ENCODE assay signal across 8 cellular contexts in genomic region chr19:41324231-41324702, GRCh38. TPM values are rescaled to one million over a fixed set of nuclear protein-coding genes. Genes with fewer than 3 reads are reported as not detected.
DNase-seq lines count a peak whose midpoint lies in the region; ATAC-seq and TF ChIP-seq lines count a peak whose summit lies in the region.

No MANE protein-coding gene starts in this region.

- H2AFZ ChIP-seq in HCT116 (ENCODE audit: low read depth, low read length, poor library complexity, severe bottlenecking) = no peak overlapping the region

- intact Hi-C loops in HCT116 (cut with micrococcal nuclease) (loop anchor here (5.0 kb wide), 1 partner anchor 248 kb away; no protein-coding TSS in a partner anchor), spleen (cut with DNase I; ENCODE audit: low total_unique reads) (loop anchor here (5.0 kb wide), 1 partner anchor 33 kb away; no protein-coding TSS in a partner anchor)

- ATAC-seq in HCT116 = no peak

- no peaks in the 10 kb centered on the region for H3K79me2 ChIP-seq in HCT116 (ENCODE audit: insufficient read depth, low read length)

- H3K9ac ChIP-seq in HCT116 (ENCODE audit: low read length) = no peak overlapping the region

- CTCF ChIA-PET in HCT116 (lab: Charles Lee) = no interaction called here

- no peaks in the 10 kb centered on the region for H3K9me3 ChIP-seq in HCT116 (ENCODE audit: control insufficient read depth in 1 of 2, insufficient read depth in 1 of 2, low read depth in 1 of 2, low read length in 2 of 2)
- no peaks in the 10 kb centered on the region for H3K9me3 ChIP-seq in spleen

- TF ChIP-seq CTCF in HCT116 (IDR thresholded peaks at IDR 0.05 in 2 of 3, conservative IDR thresholded peaks at IDR 0.05 in 1 of 3; ENCODE audit: borderline replicate concordance in 1 of 3, insufficient read depth in 1 of 3, low read depth in 2 of 3, low read length in 2 of 3) (no peak), VCaP (conservative IDR thresholded peaks at IDR 0.05) (no peak), spleen (IDR thresholded peaks at IDR 0.05 in 8 of 11, conservative IDR thresholded peaks at IDR 0.05 in 3 of 11) (no peak)

- H3K4me1 ChIP-seq in HCT116 (ENCODE audit: control insufficient read depth in 1 of 2, insufficient read depth in 2 of 2, low read length in 2 of 2) = peaks cover 8 to 39% of the 10 kb centered on the region in 2 experiments; a peak in 3 of 4 replicates
- peaks cover 65 to 100% (median 87%) of the 10 kb centered on the region in 6 donors for H3K4me1 ChIP-seq in spleen

- POLR2A ChIA-PET in HCT116 (lab: Charles Lee) = no interaction called here

- RAD21 ChIA-PET in HCT116 (lab: Charles Lee; ENCODE audit: low non-redundant PET in 1 of 2, low total read pairs in 2 of 2, uncharacterized antibody in 2 of 2, unreplicated experiment in 2 of 2) = no interaction called here

- no peak for DNase-seq in HCT116 (ENCODE audit: low read depth, low spot score)
- DNase-seq in hepatic stellate cell (ENCODE audit: low spot score) = peak; percentile 32
- DNase-seq in spleen = no peak
- DNase-seq in D341Med (ENCODE audit: low spot score) = no peak
- no peak for DNase-seq in HCEC 1CT
- DNase-seq in SK-N-DZ (ENCODE audit: low spot score) = no peak
- no peak for DNase-seq in NCI-H526 treated with DMSO at 0.1 percent for 48 hours (lab: John Stamatoyannopoulos, UW)

- no peaks in the 10 kb centered on the region for H3K9me2 ChIP-seq in HCT116 (ENCODE audit: insufficient read depth)

- no peak overlapping the region for H3K4me2 ChIP-seq in HCT116 (ENCODE audit: low read length)

- H4K20me1 ChIP-seq in HCT116 (ENCODE audit: insufficient read depth) = no peaks in the 10 kb centered on the region

- TSS peak; percentile 36 for BruUV-seq in HCT116 (replicated peaks; lab: Mats Ljungman, UMichigan)

- H3K36me3 ChIP-seq in HCT116 (ENCODE audit: control insufficient read depth in 1 of 2, insufficient read depth in 2 of 2, low read length in 2 of 2) (peaks cover 9 to 15% of the 10 kb centered on the region in 2 experiments; a peak in 2 of 4 replicates), spleen (peaks cover 0 to 63% (median 23%) of the 10 kb centered on the region in 6 donors)

- H3K27me3 ChIP-seq in HCT116 (ENCODE audit: insufficient read depth, low read length) = no peaks in the 10 kb centered on the region
- H3K27me3 ChIP-seq in spleen (replicated peaks in 1 of 7) = no peaks in the 10 kb centered on the region

- H3K4me3 ChIP-seq in HCT116 (replicated peaks in 1 of 2; ENCODE audit: low read depth in 1 of 2, low read length in 2 of 2) (no peak overlapping the region), spleen (peak overlapping the region in 1 of 8 donors; percentile 8)

- TF ChIP-seq POLR2A in HCT116 (IDR thresholded peaks at IDR 0.05; ENCODE audit: borderline replicate concordance, extremely low read depth, insufficient read depth, insufficient read length) = no peak
- TF ChIP-seq POLR2A in spleen (IDR thresholded peaks at IDR 0.05) = no peak

- no peak overlapping the region for H3K27ac ChIP-seq in HCT116 (ENCODE audit: low read depth, low read length)
- peak overlapping the region; percentile 86 for H3K27ac ChIP-seq in VCaP
- peak overlapping the region; percentile 53 to 94 (median 90) for H3K27ac ChIP-seq in spleen

- 52 to 72% (median 58%) methylated on average over 7 of the region's 7 CpGs for WGBS in spleen, 5 donors

- TF ChIP-seq RAD21 in HCT116 (IDR thresholded peaks at IDR 0.05; ENCODE audit: low read depth) = no peak

TF ChIP-seq in HCT116, 20 proteins besides CTCF, POLR2A, EP300 and RAD21 (continues in another document):
- no peak for TF ChIP-seq SRF (IDR thresholded peaks at IDR 0.05; ENCODE audit: low read depth)
- TF ChIP-seq EGR1 (IDR thresholded peaks at IDR 0.05; ENCODE audit: low read depth) = no peak
- no peak for TF ChIP-seq ZNF274 (IDR thresholded peaks at IDR 0.05; ENCODE audit: low read depth, low read length)
- no peak for TF ChIP-seq JUND (IDR thresholded peaks at IDR 0.05)
- TF ChIP-seq, protein P1, sequence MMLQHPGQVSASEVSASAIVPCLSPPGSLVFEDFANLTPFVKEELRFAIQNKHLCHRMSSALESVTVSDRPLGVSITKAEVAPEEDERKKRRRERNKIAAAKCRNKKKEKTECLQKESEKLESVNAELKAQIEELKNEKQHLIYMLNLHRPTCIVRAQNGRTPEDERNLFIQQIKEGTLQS (IDR thresholded peaks at IDR 0.05) = no peak
- no peak for TF ChIP-seq FOSL1 (IDR thresholded peaks at IDR 0.05; ENCODE audit: low read depth)
- TF ChIP-seq ZBTB33 (IDR thresholded peaks at IDR 0.05; ENCODE audit: extremely low read depth, insufficient replicate concordance, low read length) = no peak
- no peak for TF ChIP-seq ELF1 (IDR thresholded peaks at IDR 0.05; ENCODE audit: borderline replicate concordance, low read depth)
- TF ChIP-seq CEBPB (IDR thresholded peaks at IDR 0.05; ENCODE audit: low read depth) = no peak
- TF ChIP-seq SIN3A (IDR thresholded peaks at IDR 0.05; ENCODE audit: low read depth) = no peak
- TF ChIP-seq, protein P2, sequence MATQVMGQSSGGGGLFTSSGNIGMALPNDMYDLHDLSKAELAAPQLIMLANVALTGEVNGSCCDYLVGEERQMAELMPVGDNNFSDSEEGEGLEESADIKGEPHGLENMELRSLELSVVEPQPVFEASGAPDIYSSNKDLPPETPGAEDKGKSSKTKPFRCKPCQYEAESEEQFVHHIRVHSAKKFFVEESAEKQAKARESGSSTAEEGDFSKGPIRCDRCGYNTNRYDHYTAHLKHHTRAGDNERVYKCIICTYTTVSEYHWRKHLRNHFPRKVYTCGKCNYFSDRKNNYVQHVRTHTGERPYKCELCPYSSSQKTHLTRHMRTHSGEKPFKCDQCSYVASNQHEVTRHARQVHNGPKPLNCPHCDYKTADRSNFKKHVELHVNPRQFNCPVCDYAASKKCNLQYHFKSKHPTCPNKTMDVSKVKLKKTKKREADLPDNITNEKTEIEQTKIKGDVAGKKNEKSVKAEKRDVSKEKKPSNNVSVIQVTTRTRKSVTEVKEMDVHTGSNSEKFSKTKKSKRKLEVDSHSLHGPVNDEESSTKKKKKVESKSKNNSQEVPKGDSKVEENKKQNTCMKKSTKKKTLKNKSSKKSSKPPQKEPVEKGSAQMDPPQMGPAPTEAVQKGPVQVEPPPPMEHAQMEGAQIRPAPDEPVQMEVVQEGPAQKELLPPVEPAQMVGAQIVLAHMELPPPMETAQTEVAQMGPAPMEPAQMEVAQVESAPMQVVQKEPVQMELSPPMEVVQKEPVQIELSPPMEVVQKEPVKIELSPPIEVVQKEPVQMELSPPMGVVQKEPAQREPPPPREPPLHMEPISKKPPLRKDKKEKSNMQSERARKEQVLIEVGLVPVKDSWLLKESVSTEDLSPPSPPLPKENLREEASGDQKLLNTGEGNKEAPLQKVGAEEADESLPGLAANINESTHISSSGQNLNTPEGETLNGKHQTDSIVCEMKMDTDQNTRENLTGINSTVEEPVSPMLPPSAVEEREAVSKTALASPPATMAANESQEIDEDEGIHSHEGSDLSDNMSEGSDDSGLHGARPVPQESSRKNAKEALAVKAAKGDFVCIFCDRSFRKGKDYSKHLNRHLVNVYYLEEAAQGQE (IDR thresholded peaks at IDR 0.05; ENCODE audit: low read depth) = no peak
- TF ChIP-seq, protein P3, sequence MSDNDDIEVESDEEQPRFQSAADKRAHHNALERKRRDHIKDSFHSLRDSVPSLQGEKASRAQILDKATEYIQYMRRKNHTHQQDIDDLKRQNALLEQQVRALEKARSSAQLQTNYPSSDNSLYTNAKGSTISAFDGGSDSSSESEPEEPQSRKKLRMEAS (IDR thresholded peaks at IDR 0.05) = no peak
- no peak for TF ChIP-seq SP1 (IDR thresholded peaks at IDR 0.05; ENCODE audit: low read depth)
- no peak for TF ChIP-seq EZH2phosphoT487 (IDR thresholded peaks at IDR 0.05; ENCODE audit: borderline replicate concordance)
- TF ChIP-seq CBX3 (IDR thresholded peaks at IDR 0.05; ENCODE audit: low read depth) = no peak
- no peak for TF ChIP-seq EZH2 (IDR thresholded peaks at IDR 0.05)
- TF ChIP-seq ZFX (IDR thresholded peaks at IDR 0.05) = no peak

RNA-seq across cellular contexts. Expression of gene CCDC97, which starts 14.3 kb away (rescaled TPM):
- total RNA-seq in HCT116 (2021; ENCODE audit: unreplicated experiment) = 23.0 TPM
- 19.4 and 21.3 TPM in 2 replicates for polyA plus RNA-seq in HCT116 (2012)
- total RNA-seq in spleen = 10 to 100 TPM; 20.5 to 38.2 (median 29.7) TPM
- polyA plus RNA-seq in spleen = 10 to 100 TPM; 12.7 to 18.9 (median 14.5) TPM
- 7.1 and 8.5 TPM in 2 replicates for polyA plus RNA-seq in SK-N-DZ (2014; cell fraction: cytosol; rRNA removed)
- polyA plus RNA-seq in SK-N-DZ (2014; cell fraction: nucleus; rRNA removed) = 5.3 and 5.6 TPM in 2 replicates

RNA-seq across cellular contexts. Expression of gene TGFB1, which starts 29.5 kb away (rescaled TPM):
- total RNA-seq in HCT116 (2021; ENCODE audit: unreplicated experiment) (54.6 TPM), spleen (100 to 1,000 TPM in 6 of 7 donors, 10 to 100 TPM in 1; 79.3 to 147 (median 130) TPM)
- 45.7 and 49.9 TPM in 2 replicates for polyA plus RNA-seq in HCT116 (2012)
- 10 to 100 TPM; 23.0 to 56.0 (median 25.2) TPM for polyA plus RNA-seq in spleen
- 6.3 and 8.1 TPM in 2 replicates for polyA plus RNA-seq in SK-N-DZ (2014; cell fraction: cytosol; rRNA removed)
- polyA plus RNA-seq in SK-N-DZ (2014; cell fraction: nucleus; rRNA removed) = 1.8 and 9.6 TPM in 2 replicates

RNA-seq across cellular contexts. Expression of gene B9D2, which starts 39.7 kb away (rescaled TPM):
- total RNA-seq in HCT116 (2021; ENCODE audit: unreplicated experiment) = 7.3 TPM
- polyA plus RNA-seq in HCT116 (2012) = 9.7 and 11.1 TPM in 2 replicates
- total RNA-seq in spleen = 10 to 100 TPM in 1 of 7 donors, 1 to 10 TPM in 6; 7.5 to 10.2 (median 8.4) TPM
- polyA plus RNA-seq in spleen = 10 to 100 TPM in 2 of 3 donors, 1 to 10 TPM in 1; 8.6 to 11.9 (median 10.5) TPM
- 6.4 and 15.3 TPM in 2 replicates for polyA plus RNA-seq in SK-N-DZ (2014; cell fraction: cytosol; rRNA removed)
- 5.4 and 8.1 TPM in 2 replicates for polyA plus RNA-seq in SK-N-DZ (2014; cell fraction: nucleus; rRNA removed)

RNA-seq across cellular contexts. Expression of gene TMEM91, which starts 52.1 kb away (rescaled TPM):
- total RNA-seq in HCT116 (2021; ENCODE audit: unreplicated experiment) (4.4 TPM), spleen (10 to 100 TPM; 19.3 to 62.0 (median 23.5) TPM)
- 6.8 and 6.9 TPM in 2 replicates for polyA plus RNA-seq in HCT116 (2012)
- 10 to 100 TPM; 13.4 to 37.1 (median 34.4) TPM for polyA plus RNA-seq in spleen
- polyA plus RNA-seq in SK-N-DZ (2014; cell fraction: cytosol; rRNA removed) = 0.97 and 2.2 TPM in 2 replicates
- 9.4 and 13.1 TPM in 2 replicates for polyA plus RNA-seq in SK-N-DZ (2014; cell fraction: nucleus; rRNA removed)
